In genomic region chr1:145977486-145978476, GRCh38 we compare ENCODE assay signal across 8 cellular contexts. TPM values are rescaled to one million over a fixed set of nuclear protein-coding genes. Genes with fewer than 3 reads are reported as not detected.
A peak's percentile ranks its signal among the peaks of the same experiment; 100 is the strongest.
DNase-seq lines count a peak whose midpoint lies in the region; ATAC-seq and TF ChIP-seq lines count a peak whose summit lies in the region.

No MANE protein-coding gene starts in this region.

- H3K4me3 ChIP-seq in CD8-positive, alpha-beta memory T cell (ENCODE audit: low read length) = peak overlapping the region; percentile 55
- H3K4me3 ChIP-seq in left lung = peak overlapping the region in 1 of 2 donors; percentile 22

- ATAC-seq in HG03097 (IDR thresholded peaks at IDR 0.05; ENCODE audit: low FRiP score, unreplicated experiment) (peak; percentile 31), left lung (peak; percentile 65), GM18858 (IDR thresholded peaks at IDR 0.05; ENCODE audit: unreplicated experiment) (no peak)

- H3K27ac Mint-ChIP-seq in CD8-positive, alpha-beta memory T cell = peak overlapping the region in 1 of 8 donors; percentile 89

- H3K9me3 ChIP-seq in CD8-positive, alpha-beta memory T cell (ENCODE audit: low read length) = no peaks in the 10 kb centered on the region
- H3K9me3 ChIP-seq in left lung = no peaks in the 10 kb centered on the region

- H3K27ac ChIP-seq in CD8-positive, alpha-beta memory T cell (ENCODE audit: low read depth, low read length) = peak overlapping the region; percentile 76
- H3K27ac ChIP-seq in left lung = peak overlapping the region; percentile 99 to 100

- no peaks in the 10 kb centered on the region for H3K36me3 ChIP-seq in CD8-positive, alpha-beta memory T cell (ENCODE audit: insufficient read depth, low read length)
- H3K36me3 ChIP-seq in left lung = no peaks in the 10 kb centered on the region

- no peaks in the 10 kb centered on the region for H3K9me3 Mint-ChIP-seq in CD8-positive, alpha-beta memory T cell

- no peaks in the 10 kb centered on the region for H3K27me3 Mint-ChIP-seq in CD8-positive, alpha-beta memory T cell

- peak; percentile 53 to 83 (median 67) for DNase-seq in CD8-positive, alpha-beta memory T cell
- peak; percentile 38 to 62 for DNase-seq in NCI-H524 (lab: John Stamatoyannopoulos, UW)
- DNase-seq in activated CD4-positive, alpha-beta T cell treated with anti-CD3 and anti-CD28 coated beads for 48 hours = peak; percentile 78
- peak; percentile 91 for DNase-seq in dermis blood vessel endothelial cell
- DNase-seq in left lung = peak in 1 of 2 donors; percentile 82
- peak; percentile 56 to 71 for DNase-seq in stimulated activated CD4-positive, alpha-beta T cell treated with anti-CD3 and anti-CD28 coated beads, Interleukin-4, amount 100 ng/mL, for 4 hours

- TF ChIP-seq CTCF in left lung (IDR thresholded peaks at IDR 0.05) = peak; percentile 73 to 90

- POLR2A ChIA-PET in CD8-positive, alpha-beta memory T cell (lab: Charles Lee) = interaction anchor here (0.7 to 7.2 kb wide), 10 partner anchors 14 to 74 kb away, joined by 3 to 229 read pairs (median 5); partner anchors contain the start of genes ANKRD34A, LIX1L, POLR3GL and TXNIP

- H3K4me3 Mint-ChIP-seq in CD8-positive, alpha-beta memory T cell = no peak overlapping the region

- peaks cover 12 to 25% (median 20%) of the 10 kb centered on the region in 3 donors for H3K4me1 Mint-ChIP-seq in CD8-positive, alpha-beta memory T cell

- H3K27me3 ChIP-seq in CD8-positive, alpha-beta memory T cell (ENCODE audit: insufficient read depth, low read length, poor library complexity, severe bottlenecking) = no peaks in the 10 kb centered on the region
- H3K27me3 ChIP-seq in left lung = no peaks in the 10 kb centered on the region

- peaks cover 57% of the 10 kb centered on the region for H3K4me1 ChIP-seq in CD8-positive, alpha-beta memory T cell (ENCODE audit: insufficient read depth, low read length)
- peaks cover 35 to 62% of the 10 kb centered on the region in 2 donors for H3K4me1 ChIP-seq in left lung

- intact Hi-C loops in left lung (cut with DNase I) = loop anchor here in 1 of 2 donors (2.0 kb wide), 1 partner anchor 33 kb away; no protein-coding TSS in a partner anchor

- CTCF ChIA-PET in CD8-positive, alpha-beta memory T cell (lab: Charles Lee) = interaction anchor here (0.7 to 8.3 kb wide), 22 partner anchors 9 to 256 kb away, joined by 3 to 475 read pairs (median 6); partner anchors contain the start of genes ANKRD34A, ANKRD35, HJV and LIX1L

- peaks cover 0 to 16% (median 8%) of the 10 kb centered on the region in 3 donors for H3K36me3 Mint-ChIP-seq in CD8-positive, alpha-beta memory T cell

RNA-seq across cellular contexts. Expression of gene POLR3GL, which starts 13.3 kb away (rescaled TPM):
- total RNA-seq in CD8-positive, alpha-beta memory T cell = 10 to 100 TPM; 21.6 to 22.8 TPM
- 103 TPM for polyA plus RNA-seq in CD8-positive, alpha-beta memory T cell
- 17.1 and 17.2 TPM in 2 replicates for total RNA-seq in dermis blood vessel endothelial cell
- total RNA-seq in left lung = 10 to 100 TPM; 19.6 to 20.8 TPM

RNA-seq across cellular contexts. Expression of gene ANKRD34A, which starts 13.4 kb away (rescaled TPM):
- 1 to 10 TPM; 6.9 to 8.7 TPM for total RNA-seq in CD8-positive, alpha-beta memory T cell
- polyA plus RNA-seq in CD8-positive, alpha-beta memory T cell = 0.97 TPM
- under 0.01 TPM in 2 replicates for total RNA-seq in dermis blood vessel endothelial cell
- 1 to 10 TPM in 1 of 2 donors, under 1 TPM in 1; 0.82 to 1.2 TPM for total RNA-seq in left lung

RNA-seq across cellular contexts. Expression of gene TXNIP, which starts 18.6 kb away (rescaled TPM):
- total RNA-seq in CD8-positive, alpha-beta memory T cell = 100 to 1,000 TPM; 167 to 170 TPM
- 4,579 TPM for polyA plus RNA-seq in CD8-positive, alpha-beta memory T cell
- total RNA-seq in dermis blood vessel endothelial cell (108 and 151 TPM in 2 replicates), left lung (100 to 1,000 TPM; 380 to 422 TPM)

RNA-seq across cellular contexts. Expression of gene LIX1L, which starts 20.0 kb away (rescaled TPM):
- 10 to 100 TPM; 41.8 to 42.6 TPM for total RNA-seq in CD8-positive, alpha-beta memory T cell
- polyA plus RNA-seq in CD8-positive, alpha-beta memory T cell = 33.5 TPM
- total RNA-seq in dermis blood vessel endothelial cell = 21.1 and 29.7 TPM in 2 replicates
- 10 to 100 TPM; 28.9 to 32.0 TPM for total RNA-seq in left lung

RNA-seq across cellular contexts. Expression of gene HJV, which starts 43.8 kb away (rescaled TPM):
- total RNA-seq in CD8-positive, alpha-beta memory T cell = not detected
- not detected for polyA plus RNA-seq in CD8-positive, alpha-beta memory T cell
- total RNA-seq in dermis blood vessel endothelial cell (not detected in 2 replicates), left lung (not detected)
